ENCODE assay signal across 8 cellular contexts in the genomic region with DNA sequence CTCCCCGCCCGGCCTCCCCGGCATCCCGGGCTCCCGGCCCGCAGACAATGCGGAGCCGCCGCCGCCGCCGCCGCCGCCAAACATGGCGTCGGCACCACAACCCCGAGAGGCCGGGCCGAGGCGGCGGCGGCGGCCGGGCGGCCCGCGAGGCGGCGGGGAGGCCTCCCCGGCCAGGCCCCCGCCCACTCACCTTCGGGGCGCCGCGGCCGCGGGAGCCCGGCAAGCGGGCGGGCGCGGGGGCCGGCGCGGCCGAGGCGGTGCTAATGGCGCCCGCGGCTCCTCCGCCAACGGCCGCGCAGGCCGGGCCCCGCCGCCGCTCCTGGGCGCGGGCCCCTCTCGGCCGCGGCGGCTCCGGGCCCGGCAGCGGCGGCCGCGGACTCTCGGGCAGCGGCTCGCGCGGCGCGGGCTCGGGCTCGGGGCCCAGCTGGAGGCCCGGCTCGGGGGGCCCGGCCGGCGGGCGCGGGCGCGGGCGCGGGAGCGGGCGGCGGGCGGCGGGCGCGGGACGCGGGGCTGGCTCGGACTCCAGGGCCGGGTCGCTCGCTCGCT. TPM values are rescaled to one million over a fixed set of nuclear protein-coding genes. Genes with fewer than 3 reads are reported as not detected.
A peak's percentile ranks its signal among the peaks of the same experiment; 100 is the strongest.
DNase-seq lines count a peak whose midpoint lies in the region; TF ChIP-seq lines count a peak whose summit lies in the region.

No MANE protein-coding gene starts in this region.

- no peak for TF ChIP-seq CTCF in GM12875 (IDR thresholded peaks at IDR 0.05; ENCODE audit: borderline replicate concordance, insufficient read depth, low read depth, low read length)
- TF ChIP-seq CTCF in dorsolateral prefrontal cortex (IDR thresholded peaks at IDR 0.05 in 54 of 56, conservative IDR thresholded peaks at IDR 0.05 in 2 of 56; ENCODE audit: low read depth in 1 of 56, partially characterized antibody in 56 of 56), result no peak
- TF ChIP-seq CTCF in nephron progenitor cell (IDR thresholded peaks at IDR 0.05), result no peak
- no peak for TF ChIP-seq CTCF in GM10248 (IDR thresholded peaks at IDR 0.05; ENCODE audit: control extremely low read depth, extremely low read depth, low read depth, missing control alignments)

- H3K4me1 Mint-ChIP-seq in nephron progenitor cell, result peaks cover 37% of the 10 kb centered on the region

- peaks cover 33% of the 10 kb centered on the region for H3K9me3 Mint-ChIP-seq in nephron progenitor cell

- H3K36me3 Mint-ChIP-seq in nephron progenitor cell (ENCODE audit: low read depth), result peaks cover 41% of the 10 kb centered on the region

- DNase-seq in NCI-H69 (lab: John Stamatoyannopoulos, UW) (peak; percentile 60), dorsolateral prefrontal cortex (no peak), nephron progenitor cell (peak; percentile 56), glomerular visceral epithelial cell (ENCODE audit: extremely low spot score) (no peak), GM10248 (ENCODE audit: extremely low spot score) (no peak), NCI-H2081 (lab: John Stamatoyannopoulos, UW) (no peak), kidney glomerular epithelial cell (lab: John Stamatoyannopoulos, UW) (no peak)

- H3K27ac ChIP-seq in dorsolateral prefrontal cortex, result peak overlapping the region in 40 of 59 donors; percentile 10 to 86 (median 66)

- H3K27me3 ChIP-seq in dorsolateral prefrontal cortex, result no peaks in the 10 kb centered on the region

- POLR2A ChIA-PET in GM10248 (lab: Yijun Ruan, JAX), result no interaction called here

- peaks cover 19% of the 10 kb centered on the region for H3K27me3 Mint-ChIP-seq in nephron progenitor cell (ENCODE audit: low read depth, poor library complexity)

- peak overlapping the region; percentile 69 for H3K4me3 ChIP-seq in GM12875 (ENCODE audit: low read depth, low read length)
- peak overlapping the region in 58 of 59 donors; percentile 59 to 93 (median 80) for H3K4me3 ChIP-seq in dorsolateral prefrontal cortex

- CTCF ChIA-PET in GM10248 (lab: Yijun Ruan, JAX), result interaction anchor here (1.6 kb wide), 1 partner anchor 20 kb away, joined by 4 read pairs; no protein-coding TSS in a partner anchor

- intact Hi-C loops in dorsolateral prefrontal cortex (cut with DNase I), result loop anchor here in 1 of 2 donors (10.0 kb wide), 1 partner anchor 87 kb away; a partner anchor contains a TSS

- peak overlapping the region; percentile 20 for H3K4me3 Mint-ChIP-seq in nephron progenitor cell

- H3K27ac Mint-ChIP-seq in nephron progenitor cell, result no peak overlapping the region

RNA-seq across cellular contexts. Expression of a gene that starts 0.3 kb away (rescaled TPM):
- total RNA-seq in dorsolateral prefrontal cortex, result 10 to 100 TPM; 23.5 to 55.4 (median 35.6) TPM

RNA-seq across cellular contexts. Expression of a gene that starts 26.3 kb away (rescaled TPM):
- 1 to 10 TPM; 4.7 to 8.0 (median 6.5) TPM for total RNA-seq in dorsolateral prefrontal cortex

Comparison
In these comparisons a context has a peak if more than half of its experiments do, and no peak if none do; other contexts are left out.
1. DNase-seq: peak in NCI-H69 (single experiment) and nephron progenitor cell (single experiment); none in dorsolateral prefrontal cortex (0 of 10), glomerular visceral epithelial cell (single experiment), GM10248 (single experiment), NCI-H2081 (0 of 2) and kidney glomerular epithelial cell (single experiment).